28 cellular contexts compared by ENCODE assay signal in genomic region chr21:42429856-42430255, GRCh38. TPM values are rescaled to one million over a fixed set of nuclear protein-coding genes. Genes with fewer than 3 reads are reported as not detected.
DNase-seq lines count a peak whose midpoint lies in the region; ATAC-seq and TF ChIP-seq lines count a peak whose summit lies in the region.
"Had no signal": no experiment of that assay in that cellular context is flagged by ENCODE, and none has a peak within 500 bp of the region (broad histone marks: within the 10 kb centered on the region; RNA-seq: fewer than 3 reads in every experiment).

No MANE protein-coding gene starts in this region.

- H3K4me3 Mint-ChIP-seq in MCF 10A (ENCODE audit: unreplicated experiment): no peak overlapping the region
- no peak overlapping the region for H3K4me3 Mint-ChIP-seq in WTC11
- H3K4me3 Mint-ChIP-seq: activated CD4-positive, alpha-beta T cell treated with anti-CD3 and anti-CD28 coated beads for 36 hours; activated CD8-positive, alpha-beta T cell treated with anti-CD3 and anti-CD28 coated beads for 36 hours; naive thymus-derived CD8-positive, alpha-beta T cell; T-helper 1 cell treated with Interleukin-12 subunit alpha and Interleukin-12 subunit beta and Interleukin-4 antibody, amounts not matched to agents 30 μg/mL and 1 μg/mL, for 36 hours had no signal

- ATAC-seq in WTC11 (no peak; the same call in 1 of the 2 replicates), sciatic nerve (no peak), GM21526 (IDR thresholded peaks at IDR 0.05; ENCODE audit: low FRiP score, unreplicated experiment) (no peak)
- ATAC-seq: activated CD4-positive, alpha-beta T cell treated with anti-CD3 and anti-CD28 coated beads for 36 hours; activated CD8-positive, alpha-beta T cell treated with anti-CD3 and anti-CD28 coated beads for 36 hours; activated naive CD4-positive, alpha-beta T cell treated with anti-CD3 and anti-CD28 coated beads, Interleukin-2, amount 50 U/mL, for 72 hours; naive thymus-derived CD8-positive, alpha-beta T cell; stimulated activated naive CD8-positive, alpha-beta T cell treated with anti-CD3 and anti-CD28 coated beads, Interleukin-15, Interleukin-2, amounts not matched to agents 100 U/mL and 50 U/mL, for 24 hours had no signal

- no peaks in the 10 kb centered on the region for H3K9me3 Mint-ChIP-seq in MCF 10A (ENCODE audit: unreplicated experiment)
- H3K9me3 Mint-ChIP-seq in WTC11: peaks cover 29% of the 10 kb centered on the region

- CTCF ChIA-PET in MCF 10A (lab: Yijun Ruan, JAX) (interaction anchor here (1.2 kb wide), 1 partner anchor 119 kb away, joined by 4 read pairs; no protein-coding TSS in a partner anchor), WTC11 (lab: Charles Lee) (interaction anchor here (1.0 to 1.6 kb wide), 3 partner anchors 14 to 169 kb away, joined by 3 to 12 read pairs (median 3); no protein-coding TSS in a partner anchor)

- in situ Hi-C loops in T47D (cut with HindIII; ENCODE audit: low pct_unique_long_range_greater_than_20kb, low sequenced_read_pairs): no loop called here

- intact Hi-C loops in MCF 10A (cut with micrococcal nuclease) (no loop called here), sciatic nerve (cut with DNase I) (no loop called here)

- H3K27me3 Mint-ChIP-seq in MCF 10A (ENCODE audit: insufficient read depth, unreplicated experiment) (peaks cover 64% of the 10 kb centered on the region), WTC11 (ENCODE audit: low read depth) (peaks cover 11% of the 10 kb centered on the region; the same call in 1 of the 2 replicates)
- H3K27me3 Mint-ChIP-seq: activated CD4-positive, alpha-beta T cell treated with anti-CD3 and anti-CD28 coated beads for 36 hours; activated CD8-positive, alpha-beta T cell treated with anti-CD3 and anti-CD28 coated beads for 36 hours; naive thymus-derived CD8-positive, alpha-beta T cell had no signal

- BruUV-seq in MCF 10A (replicated peaks; lab: Mats Ljungman, UMichigan): no TSS peak

- DNase-seq in T47D (ENCODE audit: low read depth in 1 of 2, low spot score in 1 of 2) (peak; percentile 49 to 66), MCF 10A (ENCODE audit: unreplicated experiment) (no peak), WTC11 (ENCODE audit: low spot score) (peak; percentile 51), iPS-NIHi7 (ENCODE audit: extremely low spot score) (peak; percentile 52), sciatic nerve (ENCODE audit: low spot score) (peak; percentile 27), NCI-H524 (lab: John Stamatoyannopoulos, UW) (no peak), anterior cingulate cortex (lab: John Stamatoyannopoulos, UW) (no peak)
- DNase-seq: activated CD4-positive, alpha-beta T cell treated with anti-CD3 and anti-CD28 coated beads for 36 hours; activated CD8-positive, alpha-beta memory T cell treated with anti-CD3 and anti-CD28 coated beads, Interleukin-2, amount 50 U/mL, for 48 hours; activated CD8-positive, alpha-beta T cell treated with anti-CD3 and anti-CD28 coated beads for 36 hours; amygdala; effector CD4-positive, alpha-beta T cell; NCI-H1436 treated with DMSO at 0.1 percent for 48 hours; NCI-H226; stimulated activated CD4-positive, alpha-beta T cell treated with anti-CD3 and anti-CD28 coated beads, Interleukin-2, amount 100 ng/mL, for 24 hours; stimulated activated naive CD8-positive, alpha-beta T cell treated with anti-CD3 and anti-CD28 coated beads, Interleukin-15, Interleukin-2, amounts not matched to agents 100 U/mL and 50 U/mL, for 24 hours had no signal

- peaks cover 3% of the 10 kb centered on the region for H3K36me3 Mint-ChIP-seq in MCF 10A (ENCODE audit: insufficient read depth, unreplicated experiment)
- peaks cover 3% of the 10 kb centered on the region; the same call in 1 of the 2 replicates for H3K36me3 Mint-ChIP-seq in WTC11

- POLR2A ChIA-PET in MCF 10A (lab: Yijun Ruan, JAX): interaction anchor here (0.5 kb wide), 1 partner anchor 551 kb away, joined by 3 read pairs; no protein-coding TSS in a partner anchor
- POLR2A ChIA-PET in WTC11 (lab: Charles Lee): no interaction called here

- H3K4me1 Mint-ChIP-seq in MCF 10A (ENCODE audit: insufficient read depth, unreplicated experiment) (peaks cover 6% of the 10 kb centered on the region), WTC11 (no peaks in the 10 kb centered on the region)

- H3K27ac Mint-ChIP-seq in MCF 10A (ENCODE audit: low read depth, unreplicated experiment) (no peak overlapping the region), WTC11 (no peak overlapping the region)
- H3K27ac Mint-ChIP-seq: activated CD4-positive, alpha-beta T cell treated with anti-CD3 and anti-CD28 coated beads for 36 hours; activated CD8-positive, alpha-beta T cell treated with anti-CD3 and anti-CD28 coated beads for 36 hours; activated T-helper 2 cell treated with anti-CD3 and anti-CD28 coated beads, Interferon-gamma antibody, Interleukin-2, Interleukin-4, amounts not matched to agents 10 μg/mL and 5 μg/mL and 100 μg/mL, durations not matched to agents 14 hours and 24 hours and 36 hours; T-helper 1 cell treated with Interleukin-12 subunit alpha and Interleukin-12 subunit beta and Interleukin-4 antibody, amounts not matched to agents 30 μg/mL and 1 μg/mL, for 36 hours had no signal

- TF ChIP-seq CTCF in MCF 10A (IDR thresholded peaks at IDR 0.05; ENCODE audit: unreplicated experiment) (no peak), WTC11 (IDR thresholded peaks at IDR 0.05) (no peak)

TF ChIP-seq in WTC11, 78 proteins besides CTCF, POLR2A, EP300 and RAD21:
- no peak for TF ChIP-seq FOXJ3 (CRISPR knock-in tag; IDR thresholded peaks at IDR 0.05; ENCODE audit: borderline replicate concordance)
- no peak for TF ChIP-seq CREM (CRISPR knock-in tag; IDR thresholded peaks at IDR 0.05)
- no peak for TF ChIP-seq ZNF263 (CRISPR knock-in tag; IDR thresholded peaks at IDR 0.05; ENCODE audit: low read depth)
- no peak for TF ChIP-seq PREB (CRISPR knock-in tag; IDR thresholded peaks at IDR 0.05; ENCODE audit: borderline replicate concordance)
- TF ChIP-seq RELA (CRISPR knock-in tag; IDR thresholded peaks at IDR 0.05; ENCODE audit: borderline replicate concordance): no peak
- TF ChIP-seq ETV6 (CRISPR knock-in tag; IDR thresholded peaks at IDR 0.05): no peak
- no peak for TF ChIP-seq CDX4 (CRISPR knock-in tag; IDR thresholded peaks at IDR 0.05; ENCODE audit: borderline replicate concordance)
- TF ChIP-seq ESRRA (CRISPR knock-in tag; IDR thresholded peaks at IDR 0.05; ENCODE audit: borderline replicate concordance): no peak
- no peak for TF ChIP-seq ZMAT4 (CRISPR knock-in tag; IDR thresholded peaks at IDR 0.05)
- TF ChIP-seq OVOL2 (CRISPR knock-in tag; IDR thresholded peaks at IDR 0.05; ENCODE audit: borderline replicate concordance): no peak
- no peak for TF ChIP-seq ZNF232 (CRISPR knock-in tag; IDR thresholded peaks at IDR 0.05)
- TF ChIP-seq HMGA2 (CRISPR knock-in tag; IDR thresholded peaks at IDR 0.05): no peak
- no peak for TF ChIP-seq ERG (CRISPR knock-in tag; IDR thresholded peaks at IDR 0.05)

RNA-seq across cellular contexts. Expression of gene UBASH3A, which starts 26.2 kb away (rescaled TPM):
- total RNA-seq in MCF 10A (2022) (not detected in 2 replicates), WTC11 (2021) (0.09 TPM in 1 of 3 replicates, not detected in the others), sciatic nerve (0.71 TPM)
- total RNA-seq: A172, epithelial cell of proximal tubule, kidney epithelial cell, osteocyte, renal cortical epithelial cell, RPMI7951, temporal lobe had no signal

RNA-seq across cellular contexts. Expression of gene TMPRSS3, which starts 34.0 kb away (rescaled TPM):
- total RNA-seq in MCF 10A (2022) (2.0 and 2.4 TPM in 2 replicates), WTC11 (2021) (0.25 to 0.39 TPM (median 0.27 TPM) in 3 replicates), sciatic nerve (not detected)
- total RNA-seq: osteocyte, RPMI7951, temporal lobe had no signal

Comparison
In these comparisons a context has a peak if more than half of its experiments do, and no peak if none do; other contexts are left out.
1. DNase-seq: peak in T47D (2 of 2), WTC11 (single experiment), iPS-NIHi7 (single experiment) and sciatic nerve (single experiment); none in MCF 10A (single experiment), NCI-H524 (0 of 2) and anterior cingulate cortex (0 of 58).